Comparison of ENCODE assay signal across 13 cellular contexts in the genomic region with DNA sequence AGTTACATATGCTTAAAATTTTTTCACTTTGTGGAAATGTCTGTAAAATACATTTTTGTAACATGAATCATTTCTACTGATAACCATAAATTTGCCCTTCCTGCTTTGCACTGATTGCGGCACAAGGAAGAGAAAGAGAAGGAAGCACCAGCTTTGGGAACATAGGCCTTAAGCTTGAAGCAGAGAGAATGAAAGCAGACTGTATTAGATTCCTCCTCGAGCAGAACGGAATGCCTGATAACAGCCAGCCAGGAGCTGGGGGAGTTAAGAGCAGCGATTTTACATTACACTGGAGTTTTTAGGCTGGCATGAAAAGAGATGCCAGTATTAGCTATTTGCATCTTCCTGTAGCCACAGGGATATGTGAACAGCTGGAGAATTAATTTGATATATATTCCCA. TPM values are rescaled to one million over a fixed set of nuclear protein-coding genes. Genes with fewer than 3 reads are reported as not detected.
DNase-seq lines count a peak whose midpoint lies in the region; FAIRE-seq and TF ChIP-seq lines count a peak whose summit lies in the region.
"Had no signal": no experiment of that assay in that cellular context is flagged by ENCODE, and none has a peak within 500 bp of the region (broad histone marks: within the 10 kb centered on the region; RNA-seq: fewer than 3 reads in every experiment).

No MANE protein-coding gene starts in this region.

- DNase-seq in DMS 273 (lab: John Stamatoyannopoulos, UW; ENCODE audit: unreplicated experiment) (peak; percentile 69), adipocyte (ENCODE audit: low read depth) (peak; percentile 71), cardiac muscle cell (ENCODE audit: low read depth in 1 of 2, low spot score in 1 of 2) (peak; percentile 58 to 76), osteoblast (ENCODE audit: insufficient read length, low spot score, missing footprints) (peak; percentile 80), NCI-H82 (lab: John Stamatoyannopoulos, UW) (no peak), middle frontal gyrus (ENCODE audit: extremely low spot score, low spot score) (no peak), D721Med (ENCODE audit: insufficient read length, low spot score) (no peak)
- DNase-seq in activated CD4-positive, CD25-positive, alpha-beta regulatory T cell treated with anti-CD3 and anti-CD28 coated beads, Interleukin-2, amount 50 U/mL, for 72 hours: no peak
- DNase-seq: glutamatergic neuron, NCI-H345 had no signal

- peaks cover 99% of the 10 kb centered on the region for H3K79me2 ChIP-seq in osteoblast (ENCODE audit: insufficient read depth, low read length)

- H3K27me3 ChIP-seq in adipocyte (replicated peaks; ENCODE audit: control insufficient read depth, insufficient read depth, low read length): no peaks in the 10 kb centered on the region
- peaks cover 8% of the 10 kb centered on the region for H3K27me3 ChIP-seq in cardiac muscle cell
- no peaks in the 10 kb centered on the region for H3K27me3 ChIP-seq in osteoblast (ENCODE audit: insufficient read depth, low read length)
- H3K27me3 ChIP-seq: BLaER1 had no signal

- H2AFZ ChIP-seq in osteoblast (ENCODE audit: low read length): no peak overlapping the region

- peaks cover 54% of the 10 kb centered on the region for H4K20me1 ChIP-seq in osteoblast (ENCODE audit: insufficient read depth, low read length)

- no peaks in the 10 kb centered on the region for H3K9me3 ChIP-seq in adipocyte (ENCODE audit: control insufficient read depth, low read length)
- no peaks in the 10 kb centered on the region for H3K9me3 ChIP-seq in cardiac muscle cell (ENCODE audit: low read depth)
- no peaks in the 10 kb centered on the region for H3K9me3 ChIP-seq in osteoblast (ENCODE audit: low read depth, low read length)
- H3K9me3 ChIP-seq: BLaER1 had no signal

- H3K4me2 ChIP-seq in osteoblast (ENCODE audit: insufficient read depth, low read length): peak overlapping the region; percentile 40
- H3K4me2 ChIP-seq: BLaER1 had no signal

- no peak overlapping the region for H3K27ac ChIP-seq in cardiac muscle cell
- peak overlapping the region; percentile 36 for H3K27ac ChIP-seq in osteoblast (ENCODE audit: low read depth, low read length)
- H3K27ac ChIP-seq: BLaER1 had no signal

- TF ChIP-seq CTCF in cardiac muscle cell (IDR thresholded peaks at IDR 0.05; ENCODE audit: low read depth, low read length): no peak
- TF ChIP-seq CTCF in osteoblast (IDR thresholded peaks at IDR 0.05; ENCODE audit: extremely low read depth, low read depth, low read length): no peak
- no peak for TF ChIP-seq CTCF in D721Med (IDR thresholded peaks at IDR 0.05; ENCODE audit: insufficient read depth, missing control alignments)

- no peak overlapping the region for H3K9ac ChIP-seq in adipocyte (ENCODE audit: low read length)
- H3K9ac ChIP-seq: BLaER1 had no signal

- H3K36me3 ChIP-seq in adipocyte (ENCODE audit: control insufficient read depth, insufficient read depth, low read length, severe bottlenecking) (peaks cover 14% of the 10 kb centered on the region), cardiac muscle cell (no peaks in the 10 kb centered on the region), osteoblast (ENCODE audit: insufficient read depth, low read length) (peaks cover 40% of the 10 kb centered on the region)
- H3K36me3 ChIP-seq: BLaER1 had no signal

- H3K4me1 ChIP-seq in adipocyte (ENCODE audit: control insufficient read depth, insufficient read depth, low read length): peaks cover 33% of the 10 kb centered on the region
- H3K4me1 ChIP-seq in cardiac muscle cell (ENCODE audit: low read depth): peaks cover 5% of the 10 kb centered on the region
- H3K4me1 ChIP-seq in osteoblast (ENCODE audit: insufficient read depth, low read length): peaks cover 56% of the 10 kb centered on the region

- no peak for FAIRE-seq in D721Med (lab: Jason Lieb, UNC)
- FAIRE-seq: bronchial epithelial cell, K562 had no signal

- peak overlapping the region; percentile 16 for H3K4me3 ChIP-seq in adipocyte (ENCODE audit: low read length)
- no peak overlapping the region for H3K4me3 ChIP-seq in cardiac muscle cell
- no peak overlapping the region for H3K4me3 ChIP-seq in osteoblast (ENCODE audit: insufficient read depth, low read length)
- H3K4me3 ChIP-seq: BLaER1, K562 had no signal

RNA-seq across cellular contexts. Expression of gene CRIM1, which starts 33.5 kb away (rescaled TPM):
- total RNA-seq in cardiac muscle cell (4.2 and 5.4 TPM in 2 replicates), osteoblast (321 and 362 TPM in 2 replicates)
- polyA plus RNA-seq in cardiac muscle cell: 2.4 and 3.1 TPM in 2 replicates

Comparison
In these comparisons a context has a peak if more than half of its experiments do, and no peak if none do; other contexts are left out.
1. DNase-seq: peak in DMS 273 (single experiment), adipocyte (single experiment), cardiac muscle cell (2 of 2) and osteoblast (single experiment); none in activated CD4-positive, CD25-positive, alpha-beta regulatory T cell treated with anti-CD3 and anti-CD28 coated beads, Interleukin-2, amount 50 U/mL, for 72 hours (single experiment), NCI-H82 (single experiment), middle frontal gyrus (single experiment) and D721Med (single experiment).
2. RNA of gene CRIM1, which starts 33.5 kb away (total RNA-seq): 321 to 362 TPM in osteoblast; 4.2 to 5.4 TPM in cardiac muscle cell; every median in the first group is over 10 times any median in the second.